Comparison of ENCODE assay signal across 9 cellular contexts in the genomic region with DNA sequence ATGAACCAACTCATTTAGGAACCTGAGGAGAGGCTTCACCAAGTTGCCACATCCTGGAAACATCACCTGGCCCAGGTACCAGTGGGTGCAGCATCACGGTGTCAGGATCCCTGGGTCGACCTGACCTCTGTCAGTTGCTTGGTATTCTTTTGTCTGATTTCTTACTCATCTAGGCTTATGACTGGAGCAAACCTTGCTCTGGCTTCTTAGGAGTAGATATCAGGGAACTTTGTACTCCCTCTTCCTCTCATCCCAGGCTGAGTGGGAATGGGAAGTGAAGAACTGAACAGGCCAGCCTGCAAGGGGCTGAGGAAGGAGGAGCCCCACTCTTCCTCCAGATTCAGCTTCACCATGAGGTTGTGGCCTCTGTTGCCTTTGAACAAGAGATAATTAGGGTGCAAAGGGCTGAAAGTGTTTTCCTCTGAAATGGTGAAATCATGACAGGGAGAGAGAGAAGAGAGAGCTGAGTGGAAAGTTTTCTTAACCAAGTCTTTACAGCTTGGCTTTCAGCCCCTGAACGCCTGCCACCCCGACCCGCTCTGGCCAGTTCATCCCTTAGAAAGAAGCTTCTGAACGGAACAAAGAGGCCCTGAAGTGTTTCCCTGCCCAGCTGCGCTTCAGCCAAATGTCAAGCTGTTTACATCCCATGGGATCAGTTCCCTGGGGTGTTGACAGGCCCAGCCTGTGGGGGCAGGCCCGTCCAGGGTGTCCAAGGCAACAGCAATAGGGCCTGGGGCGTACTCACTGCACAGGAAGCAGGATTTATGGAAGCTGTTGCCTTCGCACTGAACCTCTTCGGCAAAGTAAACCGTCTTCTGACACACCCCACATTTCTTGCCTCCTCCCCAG. TPM values are rescaled to one million over a fixed set of nuclear protein-coding genes. Genes with fewer than 3 reads are reported as not detected.
DNase-seq lines count a peak whose midpoint lies in the region; ATAC-seq and TF ChIP-seq lines count a peak whose summit lies in the region.
"Had no signal": no experiment of that assay in that cellular context is flagged by ENCODE, and none has a peak within 500 bp of the region (broad histone marks: within the 10 kb centered on the region; RNA-seq: fewer than 3 reads in every experiment).

No MANE protein-coding gene starts in this region.

- TF ChIP-seq POLR2A in Peyer's patch (IDR thresholded peaks at IDR 0.05), result no peak

- H3K79me2 ChIP-seq in Karpas-422 (ENCODE audit: low read length), result peaks cover 25% of the 10 kb centered on the region

- no peak overlapping the region for H3K4me2 ChIP-seq in Karpas-422 (ENCODE audit: low read depth, low read length, poor library complexity, severe bottlenecking)

- H3K9me3 Mint-ChIP-seq in osteocyte (ENCODE audit: unreplicated experiment), result no peaks in the 10 kb centered on the region
- peaks cover 2% of the 10 kb centered on the region for H3K9me3 Mint-ChIP-seq in stimulated activated memory B cell treated with anti-CD40 and anti-IgM and Interleukin-4, amounts not matched to agents 10 μg/mL and 1 μg/mL and 100 μg/mL, for 72 hours

- DNase-seq in Ammon's horn (ENCODE audit: low spot score) (peak; percentile 95), Peyer's patch (peak in 1 of 3 donors; percentile 66), globus pallidus (ENCODE audit: low spot score) (peak; percentile 97), osteocyte (ENCODE audit: extremely low spot score, unreplicated experiment) (no peak), Karpas-422 (no peak)
- DNase-seq: Caco-2 had no signal

- H3K27ac Mint-ChIP-seq in osteocyte (ENCODE audit: unreplicated experiment), result peak overlapping the region; percentile 87
- no peak overlapping the region for H3K27ac Mint-ChIP-seq in stimulated activated memory B cell treated with anti-CD40 and anti-IgM and Interleukin-4, amounts not matched to agents 10 μg/mL and 1 μg/mL and 100 μg/mL, for 72 hours

- TF ChIP-seq CTCF in Peyer's patch (IDR thresholded peaks at IDR 0.05) (no peak), osteocyte (IDR thresholded peaks at IDR 0.05) (no peak)

- H3K9me2 ChIP-seq in Karpas-422 (replicated peaks; ENCODE audit: insufficient read depth, low read length), result no peaks in the 10 kb centered on the region

- H3K27ac ChIP-seq in Peyer's patch (peak overlapping the region; percentile 54 to 96 (median 68)), Karpas-422 (ENCODE audit: low read length) (no peak overlapping the region)

- 0 out of 2 replicates have a peak, but pooled peaks cover 3% of the 10 kb centered on the region for H4K20me1 ChIP-seq in Karpas-422 (ENCODE audit: insufficient read depth, low read depth, low read length)

- no peak overlapping the region for H3K4me3 ChIP-seq in Peyer's patch
- no peak overlapping the region for H3K4me3 ChIP-seq in Karpas-422 (ENCODE audit: low read length)

- no peak overlapping the region for H2AFZ ChIP-seq in Karpas-422 (ENCODE audit: low read length)

- no peaks in the 10 kb centered on the region for H3K36me3 Mint-ChIP-seq in osteocyte (ENCODE audit: unreplicated experiment)
- H3K36me3 Mint-ChIP-seq in stimulated activated memory B cell treated with anti-CD40 and anti-IgM and Interleukin-4, amounts not matched to agents 10 μg/mL and 1 μg/mL and 100 μg/mL, for 72 hours, result peaks cover 50% of the 10 kb centered on the region

- H3K36me3 ChIP-seq in Peyer's patch, result peaks cover 0 to 37% (median 0%) of the 10 kb centered on the region in 3 donors
- peaks cover 8% of the 10 kb centered on the region; the same call in 1 of the 2 replicates for H3K36me3 ChIP-seq in Karpas-422 (ENCODE audit: insufficient read depth, low read length)

- H3K4me3 Mint-ChIP-seq in osteocyte (ENCODE audit: unreplicated experiment), result no peak overlapping the region
- H3K4me3 Mint-ChIP-seq in stimulated activated memory B cell treated with anti-CD40 and anti-IgM and Interleukin-4, amounts not matched to agents 10 μg/mL and 1 μg/mL and 100 μg/mL, for 72 hours, result no peak overlapping the region

- H3K27me3 Mint-ChIP-seq in osteocyte (ENCODE audit: unreplicated experiment), result no peaks in the 10 kb centered on the region
- H3K27me3 Mint-ChIP-seq in stimulated activated memory B cell treated with anti-CD40 and anti-IgM and Interleukin-4, amounts not matched to agents 10 μg/mL and 1 μg/mL and 100 μg/mL, for 72 hours, result no peaks in the 10 kb centered on the region

- ATAC-seq in GM18498 (IDR thresholded peaks at IDR 0.05; ENCODE audit: unreplicated experiment), result no peak
- ATAC-seq in HG03342 (IDR thresholded peaks at IDR 0.05; ENCODE audit: unreplicated experiment), result no peak
- no peak for ATAC-seq in stimulated activated memory B cell treated with anti-CD40 and anti-IgM and Interleukin-4, amounts not matched to agents 10 μg/mL and 1 μg/mL and 100 μg/mL, for 72 hours

- H3K4me1 Mint-ChIP-seq in osteocyte (ENCODE audit: unreplicated experiment), result peaks cover 57% of the 10 kb centered on the region
- peaks cover 6% of the 10 kb centered on the region for H3K4me1 Mint-ChIP-seq in stimulated activated memory B cell treated with anti-CD40 and anti-IgM and Interleukin-4, amounts not matched to agents 10 μg/mL and 1 μg/mL and 100 μg/mL, for 72 hours

- no peaks in the 10 kb centered on the region for H3K27me3 ChIP-seq in Peyer's patch
- H3K27me3 ChIP-seq in Karpas-422 (ENCODE audit: low read length), result no peaks in the 10 kb centered on the region

- no peak overlapping the region for H3K9ac ChIP-seq in Karpas-422 (ENCODE audit: low read length)

- H3K9me3 ChIP-seq in Peyer's patch, result no peaks in the 10 kb centered on the region
- no peaks in the 10 kb centered on the region for H3K9me3 ChIP-seq in Karpas-422 (ENCODE audit: low read length)
- H3K9me3 ChIP-seq: Caco-2 had no signal

- H3K4me1 ChIP-seq in Peyer's patch (peaks cover 0 to 69% (median 0%) of the 10 kb centered on the region in 4 donors), Karpas-422 (ENCODE audit: low read length) (peaks cover under 1% of the 10 kb centered on the region; the same call in 1 of the 2 replicates)

RNA-seq across cellular contexts. Expression of a gene that starts 11.3 kb away (rescaled TPM):
- total RNA-seq in Peyer's patch, result 100 to 1,000 TPM; 139 to 306 (median 160) TPM
- total RNA-seq in osteocyte, result 0.56 and 1.6 TPM in 2 replicates
- total RNA-seq in Karpas-422 (2014; rRNA removed; shearing (Covaris generic); ENCODE audit: low replicate concordance), result 39.8 and 51.8 TPM in 2 replicates

RNA-seq across cellular contexts. Expression of a gene that starts 26.7 kb away (rescaled TPM):
- total RNA-seq in Peyer's patch (10 to 100 TPM in 1 of 4 donors, 1 to 10 TPM in 3; 4.4 to 43.7 (median 5.2) TPM), osteocyte (50.6 and 55.5 TPM in 2 replicates)
- not detected in 2 replicates for total RNA-seq in Karpas-422 (2014; rRNA removed; shearing (Covaris generic); ENCODE audit: low replicate concordance)

RNA-seq across cellular contexts. Expression of a gene that starts 43.3 kb away (rescaled TPM):
- total RNA-seq in Peyer's patch (10 to 100 TPM in 3 of 4 donors, 1 to 10 TPM in 1; 6.7 to 47.9 (median 14.9) TPM), osteocyte (286 and 288 TPM in 2 replicates)
- total RNA-seq in Karpas-422 (2014; rRNA removed; shearing (Covaris generic); ENCODE audit: low replicate concordance), result 0.83 and 2.9 TPM in 2 replicates

Comparison
In these comparisons a context has a peak if more than half of its experiments do, and no peak if none do; other contexts are left out.
1. DNase-seq: peak in Ammon's horn (single experiment) and globus pallidus (single experiment); none in osteocyte (single experiment) and Karpas-422 (single experiment).
2. RNA of a gene that starts 11.3 kb away (total RNA-seq): 139 to 306 TPM in Peyer's patch and 39.8 to 51.8 TPM in Karpas-422; 0.56 to 1.6 TPM in osteocyte; every median in the first group is over 10 times any median in the second.